19 cellular contexts compared by ENCODE assay signal in the genomic region with DNA sequence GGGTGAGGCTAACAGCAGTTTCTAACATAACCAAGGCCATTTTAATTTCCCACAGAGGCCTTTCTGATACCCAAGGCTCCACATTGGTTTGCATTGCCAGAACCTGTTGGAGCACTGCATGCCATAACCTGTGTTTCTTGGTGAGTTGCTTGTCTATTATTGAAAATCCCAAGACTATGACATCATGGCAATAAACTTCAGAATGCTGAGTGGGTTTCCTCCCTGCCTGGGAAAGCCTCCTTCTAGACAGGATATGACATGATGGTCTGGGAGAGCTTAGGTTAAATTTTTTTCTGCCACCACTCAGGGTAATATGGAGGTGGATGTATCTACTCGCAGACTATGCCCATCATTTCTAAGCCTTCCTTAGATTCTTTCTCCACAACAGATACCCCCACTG. TPM values are rescaled to one million over a fixed set of nuclear protein-coding genes. Genes with fewer than 3 reads are reported as not detected.
A peak's percentile ranks its signal among the peaks of the same experiment; 100 is the strongest.
DNase-seq lines count a peak whose midpoint lies in the region; ATAC-seq, FAIRE-seq and TF ChIP-seq lines count a peak whose summit lies in the region.
"Had no signal": no experiment of that assay in that cellular context is flagged by ENCODE, and none has a peak within 500 bp of the region (broad histone marks: within the 10 kb centered on the region; RNA-seq: fewer than 3 reads in every experiment).

No MANE protein-coding gene starts in this region.

- FAIRE-seq in urothelium cell line (lab: Jason Lieb, UNC), result no peak
- FAIRE-seq: TTC549 had no signal

- H3K9me3 ChIP-seq in PC-3 (ENCODE audit: low read length), result no peaks in the 10 kb centered on the region
- H3K9me3 ChIP-seq: heart right ventricle, testis had no signal

- peaks cover 3% of the 10 kb centered on the region for H3K27me3 Mint-ChIP-seq in endothelial cell (ENCODE audit: unreplicated experiment)
- no peaks in the 10 kb centered on the region for H3K27me3 Mint-ChIP-seq in activated T-helper 2 cell treated with anti-CD3 and anti-CD28 coated beads, Interferon-gamma antibody, Interleukin-2, Interleukin-4, amounts not matched to agents 10 μg/mL and 5 μg/mL and 100 μg/mL, durations not matched to agents 14 hours and 24 hours and 36 hours (ENCODE audit: low read depth)

- H3K4me2 ChIP-seq in PC-3 (ENCODE audit: low read length), result no peak overlapping the region
- H3K4me2 ChIP-seq: PC-9 had no signal

- no peaks in the 10 kb centered on the region for H3K79me2 ChIP-seq in PC-3 (ENCODE audit: low read length)

- H3F3A ChIP-seq in PC-3 (ENCODE audit: low read length, unreplicated experiment), result no peaks in the 10 kb centered on the region

- POLR2A ChIA-PET in PC-3 (lab: Charles Lee; ENCODE audit: unreplicated experiment), result no interaction called here

- ATAC-seq in PC-3, result no peak
- no peak for ATAC-seq in GM18858 (IDR thresholded peaks at IDR 0.05; ENCODE audit: unreplicated experiment)
- ATAC-seq: HCT116, left cardiac atrium, SK-N-SH treated with all-trans-retinoic acid at 6 μM for 48 hours had no signal

- H3K36me3 Mint-ChIP-seq in endothelial cell (ENCODE audit: low read depth, unreplicated experiment), result no peaks in the 10 kb centered on the region
- no peaks in the 10 kb centered on the region for H3K36me3 Mint-ChIP-seq in activated T-helper 2 cell treated with anti-CD3 and anti-CD28 coated beads, Interferon-gamma antibody, Interleukin-2, Interleukin-4, amounts not matched to agents 10 μg/mL and 5 μg/mL and 100 μg/mL, durations not matched to agents 14 hours and 24 hours and 36 hours (ENCODE audit: low read depth)

- DNase-seq in PC-3 (peak; percentile 27), endothelial cell (ENCODE audit: low spot score) (no peak), kidney epithelial cell (ENCODE audit: low read depth) (peak; percentile 67), urothelium cell line (ENCODE audit: low spot score) (peak; percentile 57), T-helper 2 cell (no peak)
- no peak for DNase-seq in activated T-helper 2 cell treated with anti-CD3 and anti-CD28 coated beads, Interferon-gamma antibody, Interleukin-2, Interleukin-4, amounts not matched to agents 10 μg/mL and 5 μg/mL and 100 μg/mL, durations not matched to agents 14 hours and 24 hours and 36 hours (ENCODE audit: low spot score)
- DNase-seq: activated CD4-positive, alpha-beta T cell treated with anti-CD3 and anti-CD28 coated beads, Interleukin-2, amount 50 U/mL, for 4 hours; activated T-cell treated with anti-CD3 and anti-CD28 coated beads, Interleukin-2, amount 50 U/mL, for 48 hours; C1 segment of cervical spinal cord; heart right ventricle; left cardiac atrium; NCI-H2029; testis had no signal

- H3K27me3 ChIP-seq in PC-3 (ENCODE audit: low read length), result no peaks in the 10 kb centered on the region
- H3K27me3 ChIP-seq in kidney epithelial cell (ENCODE audit: control insufficient read depth, insufficient read depth, low read length), result no peaks in the 10 kb centered on the region
- H3K27me3 ChIP-seq: heart right ventricle, testis had no signal

- no peak overlapping the region for H3K4me3 Mint-ChIP-seq in endothelial cell (ENCODE audit: unreplicated experiment)
- H3K4me3 Mint-ChIP-seq in activated T-helper 2 cell treated with anti-CD3 and anti-CD28 coated beads, Interferon-gamma antibody, Interleukin-2, Interleukin-4, amounts not matched to agents 10 μg/mL and 5 μg/mL and 100 μg/mL, durations not matched to agents 14 hours and 24 hours and 36 hours (ENCODE audit: low read depth), result no peak overlapping the region
- H3K4me3 Mint-ChIP-seq: endodermal cell had no signal

- no peaks in the 10 kb centered on the region for H3K9me3 Mint-ChIP-seq in endothelial cell (ENCODE audit: unreplicated experiment)
- H3K9me3 Mint-ChIP-seq in activated T-helper 2 cell treated with anti-CD3 and anti-CD28 coated beads, Interferon-gamma antibody, Interleukin-2, Interleukin-4, amounts not matched to agents 10 μg/mL and 5 μg/mL and 100 μg/mL, durations not matched to agents 14 hours and 24 hours and 36 hours, result no peaks in the 10 kb centered on the region
- H3K9me3 Mint-ChIP-seq: endodermal cell had no signal

- H3K36me3 ChIP-seq in PC-3 (ENCODE audit: low read depth, low read length), result no peaks in the 10 kb centered on the region
- H3K36me3 ChIP-seq in kidney epithelial cell (ENCODE audit: control insufficient read depth, insufficient read depth, low read length), result no peaks in the 10 kb centered on the region
- H3K36me3 ChIP-seq: heart right ventricle had no signal

- no peaks in the 10 kb centered on the region for H3K9me2 ChIP-seq in PC-3 (replicated peaks; ENCODE audit: low read length)

- BruUV-seq in PC-3 (replicated peaks; lab: Mats Ljungman, UMichigan), result no TSS peak

- H3K4me3 ChIP-seq in PC-3 (ENCODE audit: low read length) (no peak overlapping the region), kidney epithelial cell (ENCODE audit: low read depth, low read length) (no peak overlapping the region)
- H3K4me3 ChIP-seq: heart right ventricle, PC-9, testis had no signal

- H3K27ac Mint-ChIP-seq in endothelial cell (ENCODE audit: unreplicated experiment), result peak overlapping the region; percentile 2
- H3K27ac Mint-ChIP-seq in activated T-helper 2 cell treated with anti-CD3 and anti-CD28 coated beads, Interferon-gamma antibody, Interleukin-2, Interleukin-4, amounts not matched to agents 10 μg/mL and 5 μg/mL and 100 μg/mL, durations not matched to agents 14 hours and 24 hours and 36 hours, result no peak overlapping the region
- H3K27ac Mint-ChIP-seq: endodermal cell had no signal

- H3K27ac ChIP-seq in PC-3 (ENCODE audit: low read length), result no peak overlapping the region
- H3K27ac ChIP-seq: PC-9, testis had no signal

- H3K4me1 Mint-ChIP-seq in endothelial cell (ENCODE audit: unreplicated experiment), result peaks cover 6% of the 10 kb centered on the region
- H3K4me1 Mint-ChIP-seq in activated T-helper 2 cell treated with anti-CD3 and anti-CD28 coated beads, Interferon-gamma antibody, Interleukin-2, Interleukin-4, amounts not matched to agents 10 μg/mL and 5 μg/mL and 100 μg/mL, durations not matched to agents 14 hours and 24 hours and 36 hours (ENCODE audit: low read depth), result peaks cover 19% of the 10 kb centered on the region

- intact Hi-C loops in PC-3 (cut with micrococcal nuclease), result no loop called here
- intact Hi-C loops in activated T-helper 2 cell treated with anti-CD3 and anti-CD28 coated beads, Interferon-gamma antibody, Interleukin-2, Interleukin-4, amounts not matched to agents 10 μg/mL and 5 μg/mL and 100 μg/mL, durations not matched to agents 14 hours and 24 hours and 36 hours (cut with micrococcal nuclease), result no loop called here

- TF ChIP-seq CTCF in PC-3 (conservative IDR thresholded peaks at IDR 0.05; ENCODE audit: low read depth, low read length) (no peak), endothelial cell (IDR thresholded peaks at IDR 0.05; ENCODE audit: unreplicated experiment) (no peak), kidney epithelial cell (IDR thresholded peaks at IDR 0.05; ENCODE audit: insufficient read depth, low read length, poor library complexity, severe bottlenecking) (no peak)

- H4K20me1 ChIP-seq in PC-3 (ENCODE audit: low read length), result no peaks in the 10 kb centered on the region

- H2AFZ ChIP-seq in PC-3 (ENCODE audit: low read length), result no peak overlapping the region
- H2AFZ ChIP-seq: PC-9 had no signal

- H3K9ac ChIP-seq in PC-3 (ENCODE audit: low read length), result no peak overlapping the region

- CTCF ChIA-PET in PC-3 (lab: Charles Lee), result no interaction called here

- H3K4me1 ChIP-seq in PC-3 (ENCODE audit: insufficient read depth, low read length), result no peaks in the 10 kb centered on the region
- H3K4me1 ChIP-seq: testis had no signal

RNA-seq across cellular contexts. Expression of a gene that starts 23.2 kb away (rescaled TPM):
- total RNA-seq in PC-3 (2014; rRNA removed) (57.4 and 77.8 TPM in 2 replicates), endothelial cell (ENCODE audit: unreplicated experiment) (23.7 TPM), kidney epithelial cell (90.0 and 91.3 TPM in 2 replicates)
- total RNA-seq in activated T-helper 2 cell treated with anti-CD3 and anti-CD28 coated beads, Interferon-gamma antibody, Interleukin-2, Interleukin-4, amounts not matched to agents 10 μg/mL and 5 μg/mL and 100 μg/mL, durations not matched to agents 14 hours and 24 hours and 36 hours, result 19.1 and 23.2 TPM in 2 replicates

Comparison
In these comparisons a context has a peak if more than half of its experiments do, and no peak if none do; other contexts are left out.
1. DNase-seq: peak in PC-3 (single experiment), kidney epithelial cell (single experiment) and urothelium cell line (single experiment); none in endothelial cell (single experiment), T-helper 2 cell (0 of 5) and activated T-helper 2 cell treated with anti-CD3 and anti-CD28 coated beads, Interferon-gamma antibody, Interleukin-2, Interleukin-4, amounts not matched to agents 10 μg/mL and 5 μg/mL and 100 μg/mL, durations not matched to agents 14 hours and 24 hours and 36 hours (single experiment).